ENCODE assay signal across 17 cellular contexts in the genomic region with DNA sequence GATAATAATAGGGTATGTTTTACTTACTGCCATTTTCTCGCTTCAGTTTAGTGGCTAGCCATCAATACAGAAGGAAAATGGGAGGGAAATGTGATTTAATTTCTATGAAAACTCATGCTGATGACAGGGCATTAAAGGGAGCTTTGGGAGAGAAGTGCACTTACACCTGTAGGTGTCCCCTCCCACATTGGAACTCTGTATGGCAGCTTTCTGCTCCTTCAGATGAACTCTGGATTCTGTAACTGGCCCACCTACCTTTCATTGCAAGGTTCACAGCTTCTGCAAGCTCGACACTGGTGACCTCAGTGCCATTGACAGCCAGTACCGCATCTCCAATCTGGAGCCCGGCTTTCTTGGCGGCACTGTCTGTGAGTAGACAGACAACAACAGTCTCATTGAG.
"Had no signal": no experiment of that assay in that cellular context is flagged by ENCODE, and none has a peak within 500 bp of the region (broad histone marks: within the 10 kb centered on the region; RNA-seq: fewer than 3 reads in every experiment).

No MANE protein-coding gene starts in this region.

- H3K27ac Mint-ChIP-seq: activated CD4-positive, alpha-beta T cell treated with anti-CD3 and anti-CD28 coated beads for 36 hours; activated CD8-positive, alpha-beta T cell treated with anti-CD3 and anti-CD28 coated beads for 36 hours; activated naive CD4-positive, alpha-beta T cell treated with anti-CD3 and anti-CD28 coated beads, Interleukin-2, amount 50 U/mL, for 72 hours; stimulated activated memory B cell treated with anti-CD40 and anti-IgM and Interleukin-4, amounts not matched to agents 10 μg/mL and 1 μg/mL and 100 μg/mL, for 72 hours had no signal

- DNase-seq: activated CD4-positive, alpha-beta T cell treated with anti-CD3 and anti-CD28 coated beads for 36 hours; activated CD8-positive, alpha-beta T cell treated with anti-CD3 and anti-CD28 coated beads for 36 hours; activated effector memory CD4-positive, alpha-beta T cell treated with anti-CD3 and anti-CD28 coated beads, Interleukin-2, amount 50 U/mL, for 16 hours; activated T-cell treated with anti-CD3 and anti-CD28 coated beads, Interleukin-2, amount 50 U/mL, for 4 hours; central memory CD4-positive, alpha-beta T cell; colonic mucosa; effector CD4-positive, alpha-beta T cell; esophagus squamous epithelium; left cardiac atrium; midbrain; stimulated activated CD4-positive, alpha-beta T cell treated with anti-CD3 and anti-CD28 coated beads, Interleukin-2, amount 100 ng/mL, for 48 hours; T-helper 1 cell; tibial artery; WERI-Rb-1 had no signal

- H3K4me3 Mint-ChIP-seq: activated CD4-positive, alpha-beta T cell treated with anti-CD3 and anti-CD28 coated beads for 36 hours; activated CD8-positive, alpha-beta T cell treated with anti-CD3 and anti-CD28 coated beads for 36 hours; activated T-cell treated with anti-CD3 and anti-CD28 coated beads, Interleukin-2, amount 50 U/mL, for 4 hours; stimulated activated memory B cell treated with anti-CD40 and anti-IgM and Interleukin-4, amounts not matched to agents 10 μg/mL and 1 μg/mL and 100 μg/mL, for 72 hours had no signal

- H3K27ac ChIP-seq: colonic mucosa, esophagus squamous epithelium, tibial artery, WERI-Rb-1 had no signal

- H3K36me3 Mint-ChIP-seq: activated naive CD4-positive, alpha-beta T cell treated with anti-CD3 and anti-CD28 coated beads, Interleukin-2, amount 50 U/mL, for 72 hours; stimulated activated memory B cell treated with anti-CD40 and anti-IgM and Interleukin-4, amounts not matched to agents 10 μg/mL and 1 μg/mL and 100 μg/mL, for 72 hours had no signal

- H3K4me1 ChIP-seq: colonic mucosa, esophagus squamous epithelium, tibial artery had no signal

- H3K9me3 Mint-ChIP-seq: activated CD8-positive, alpha-beta T cell treated with anti-CD3 and anti-CD28 coated beads for 36 hours; activated T-cell treated with anti-CD3 and anti-CD28 coated beads, Interleukin-2, amount 50 U/mL, for 4 hours had no signal

- H3K27me3 ChIP-seq: colonic mucosa, esophagus squamous epithelium, tibial artery had no signal

- H3K4me1 Mint-ChIP-seq: activated CD4-positive, alpha-beta T cell treated with anti-CD3 and anti-CD28 coated beads for 36 hours; stimulated activated memory B cell treated with anti-CD40 and anti-IgM and Interleukin-4, amounts not matched to agents 10 μg/mL and 1 μg/mL and 100 μg/mL, for 72 hours had no signal

- H3K4me3 ChIP-seq: colonic mucosa, esophagus squamous epithelium, lung, tibial artery had no signal

- H3K36me3 ChIP-seq: colonic mucosa, esophagus squamous epithelium, tibial artery, WERI-Rb-1 had no signal

- H3K9me3 ChIP-seq: colonic mucosa, tibial artery had no signal

- ATAC-seq: activated CD4-positive, alpha-beta T cell treated with anti-CD3 and anti-CD28 coated beads for 36 hours; activated CD8-positive, alpha-beta T cell treated with anti-CD3 and anti-CD28 coated beads for 36 hours; activated naive CD4-positive, alpha-beta T cell treated with anti-CD3 and anti-CD28 coated beads, Interleukin-2, amount 50 U/mL, for 72 hours; activated T-cell treated with anti-CD3 and anti-CD28 coated beads, Interleukin-2, amount 50 U/mL, for 4 hours; stimulated activated memory B cell treated with anti-CD40 and anti-IgM and Interleukin-4, amounts not matched to agents 10 μg/mL and 1 μg/mL and 100 μg/mL, for 72 hours had no signal
